Comparison of ENCODE assay signal across 30 cellular contexts in genomic region chr17:63094636-63095035, GRCh38.
"Had no signal": no experiment of that assay in that cellular context is flagged by ENCODE, and none has a peak within 500 bp of the region (broad histone marks: within the 10 kb centered on the region; RNA-seq: fewer than 3 reads in every experiment).

No MANE protein-coding gene starts in this region.

- H3K4me2 ChIP-seq: smooth muscle cell had no signal

- H3K27ac Mint-ChIP-seq: naive B cell; natural killer cell treated with Interleukin-12 subunit alpha and Interleukin-12 subunit beta and Interleukin-15 and Interleukin-18, amount 100 ng/mL, for 72 hours; nephron progenitor cell; stimulated activated effector memory CD8-positive, alpha-beta T cell treated with anti-CD3 and anti-CD28 coated beads, Interleukin-12 subunit alpha, Interleukin-12 subunit beta, amount 100 ng/mL, for 72 hours; stimulated activated naive B cell treated with anti-CD40 and anti-IgM and Interleukin-4, amounts not matched to agents 10 μg/mL and 1 μg/mL and 100 μg/mL, for 72 hours; stimulated activated naive CD8-positive, alpha-beta T cell treated with anti-CD3 and anti-CD28 coated beads, Interleukin-15, Interleukin-2, amounts not matched to agents 100 ng/mL and 50 ng/mL, for 24 hours had no signal

- H3K27me3 ChIP-seq: neutrophil, pancreas, spleen, suprapubic skin, testis, tibial artery, transverse colon, upper lobe of left lung, vagina had no signal

- H3K9me3 ChIP-seq: neutrophil, pancreas, prostate gland, testis, tibial artery, transverse colon, upper lobe of left lung, vagina had no signal

- DNase-seq: naive B cell; naive thymus-derived CD8-positive, alpha-beta T cell; nephron progenitor cell; nucleus accumbens; pancreas; retina; right cardiac atrium; spleen; stimulated activated CD4-positive, alpha-beta T cell treated with anti-CD3 and anti-CD28 coated beads, Interleukin-12 subunit alpha, Interleukin-12 subunit beta, amount 100 ng/mL, for 4 hours; stimulated activated CD4-positive, alpha-beta T cell treated with anti-CD3 and anti-CD28 coated beads, Interleukin-2, amount 100 ng/mL, for 24 hours; stimulated activated CD4-positive, alpha-beta T cell treated with anti-CD3 and anti-CD28 coated beads, Interleukin-2, amount 100 ng/mL, for 48 hours; stimulated activated CD4-positive, alpha-beta T cell treated with anti-CD3 and anti-CD28 coated beads, Interleukin-4, amount 100 ng/mL, for 24 hours; stimulated activated naive B cell treated with anti-CD40 and anti-IgM and Interleukin-4, amounts not matched to agents 10 μg/mL and 1 μg/mL and 100 μg/mL, for 72 hours; stimulated activated naive CD4-positive, alpha-beta T cell treated with Interleukin-2 at 50 U/mL for 16 hours; substantia nigra; testis; tibial artery; transverse colon; upper lobe of left lung had no signal

- H3K36me3 ChIP-seq: neutrophil, pancreas, prostate gland, spleen, suprapubic skin, tibial artery, transverse colon, upper lobe of left lung, vagina had no signal

- H3K9me3 Mint-ChIP-seq: stimulated activated effector memory CD8-positive, alpha-beta T cell treated with anti-CD3 and anti-CD28 coated beads, Interleukin-12 subunit alpha, Interleukin-12 subunit beta, amount 100 ng/mL, for 72 hours; stimulated activated naive CD8-positive, alpha-beta T cell treated with anti-CD3 and anti-CD28 coated beads, Interleukin-15, Interleukin-2, amounts not matched to agents 100 ng/mL and 50 ng/mL, for 24 hours had no signal

- H3K4me3 ChIP-seq: pancreas, prostate gland, skin epidermis, smooth muscle cell, spleen, suprapubic skin, testis, tibial artery, transverse colon, upper lobe of left lung, vagina had no signal

- H3K27ac ChIP-seq: neutrophil, pancreas, prostate gland, skin epidermis, spleen, suprapubic skin, testis, tibial artery, transverse colon, upper lobe of left lung, vagina had no signal

- H3K4me3 Mint-ChIP-seq: naive B cell; naive thymus-derived CD8-positive, alpha-beta T cell; natural killer cell treated with Interleukin-12 subunit alpha and Interleukin-12 subunit beta and Interleukin-15 and Interleukin-18, amount 100 ng/mL, for 72 hours; nephron progenitor cell; neural crest cell; stimulated activated effector memory CD8-positive, alpha-beta T cell treated with anti-CD3 and anti-CD28 coated beads, Interleukin-12 subunit alpha, Interleukin-12 subunit beta, amount 100 ng/mL, for 72 hours; stimulated activated naive B cell treated with anti-CD40 and anti-IgM and Interleukin-4, amounts not matched to agents 10 μg/mL and 1 μg/mL and 100 μg/mL, for 72 hours; stimulated activated naive CD8-positive, alpha-beta T cell treated with anti-CD3 and anti-CD28 coated beads, Interleukin-15, Interleukin-2, amounts not matched to agents 100 ng/mL and 50 ng/mL, for 24 hours had no signal

- ATAC-seq: naive thymus-derived CD8-positive, alpha-beta T cell; natural killer cell treated with Interleukin-12 subunit alpha and Interleukin-12 subunit beta and Interleukin-15 and Interleukin-18, amount 100 ng/mL, for 72 hours; pancreas; right cardiac atrium; sciatic nerve; stimulated activated effector memory CD8-positive, alpha-beta T cell treated with anti-CD3 and anti-CD28 coated beads, Interleukin-12 subunit alpha, Interleukin-12 subunit beta, amount 100 ng/mL, for 72 hours; stimulated activated naive B cell treated with anti-CD40 and anti-IgM and Interleukin-4, amounts not matched to agents 10 μg/mL and 1 μg/mL and 100 μg/mL, for 72 hours had no signal

- H3K27me3 Mint-ChIP-seq: naive B cell; natural killer cell treated with Interleukin-12 subunit alpha and Interleukin-12 subunit beta and Interleukin-15 and Interleukin-18, amount 100 ng/mL, for 72 hours; stimulated activated naive B cell treated with anti-CD40 and anti-IgM and Interleukin-4, amounts not matched to agents 10 μg/mL and 1 μg/mL and 100 μg/mL, for 72 hours; stimulated activated naive CD8-positive, alpha-beta T cell treated with anti-CD3 and anti-CD28 coated beads, Interleukin-15, Interleukin-2, amounts not matched to agents 100 ng/mL and 50 ng/mL, for 24 hours had no signal

- FAIRE-seq: pancreas had no signal

- H3K4me1 ChIP-seq: pancreas, prostate gland, suprapubic skin, testis, tibial artery, transverse colon, upper lobe of left lung had no signal

- H3K4me1 Mint-ChIP-seq: nephron progenitor cell; neural crest cell; stimulated activated effector memory CD8-positive, alpha-beta T cell treated with anti-CD3 and anti-CD28 coated beads, Interleukin-12 subunit alpha, Interleukin-12 subunit beta, amount 100 ng/mL, for 72 hours had no signal
